8 cellular contexts compared by ENCODE assay signal in the genomic region with DNA sequence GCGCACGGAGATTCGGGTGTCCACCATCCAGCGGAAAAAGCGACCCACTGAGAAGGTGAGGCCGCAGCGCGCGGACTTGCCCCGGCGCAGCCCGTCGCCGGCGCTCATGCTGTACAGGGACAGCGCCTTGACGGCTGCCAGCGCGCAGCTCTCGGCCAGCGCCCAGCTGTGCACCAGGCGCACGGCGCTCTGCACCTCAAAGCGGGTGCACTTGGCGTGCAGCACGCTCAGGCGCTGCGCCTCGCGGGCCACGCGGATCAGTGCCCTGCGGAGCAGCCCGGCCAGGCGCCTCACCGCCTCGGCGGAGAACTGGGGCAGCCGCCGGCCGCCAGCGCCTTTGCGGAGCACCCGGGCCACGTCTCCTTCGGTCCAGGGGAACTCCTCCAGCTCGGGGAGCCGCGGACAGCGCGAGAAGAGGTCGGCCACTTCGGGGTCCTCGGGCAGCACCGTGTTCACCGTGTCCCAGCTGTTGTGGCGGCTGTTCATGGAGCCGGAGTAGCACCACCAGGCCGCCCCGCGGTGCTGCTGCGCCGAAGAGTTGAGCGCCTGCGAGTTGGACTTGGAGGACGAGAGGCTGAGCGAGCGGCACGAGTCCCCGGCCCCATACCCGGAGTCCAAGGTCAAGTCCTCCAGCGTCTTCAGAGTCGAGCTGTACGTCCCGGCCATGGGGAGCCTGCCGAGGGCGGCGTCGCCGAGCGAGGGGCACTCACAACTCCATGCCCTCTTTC. TPM values are rescaled to one million over a fixed set of nuclear protein-coding genes. Genes with fewer than 3 reads are reported as not detected.
A peak's percentile ranks its signal among the peaks of the same experiment; 100 is the strongest.
DNase-seq lines count a peak whose midpoint lies in the region; ATAC-seq and TF ChIP-seq lines count a peak whose summit lies in the region.

No MANE protein-coding gene starts in this region.

- no peaks in the 10 kb centered on the region for H3F3A ChIP-seq in PC-3 (ENCODE audit: low read length, unreplicated experiment)
- no peaks in the 10 kb centered on the region for H3F3A ChIP-seq in neural cell (ENCODE audit: insufficient read depth, low read length, poor library complexity, severe bottlenecking)

- peaks cover 24% of the 10 kb centered on the region for H3K4me1 ChIP-seq in PC-3 (ENCODE audit: insufficient read depth, low read length)
- H3K4me1 ChIP-seq in thyroid gland = peaks cover 15 to 20% of the 10 kb centered on the region in 2 donors

- peak overlapping the region; percentile 74; the same call in 1 of the 2 replicates for H3K4me3 ChIP-seq in GM08714 (ENCODE audit: low read length)
- H3K4me3 ChIP-seq in PC-3 (ENCODE audit: low read length) = peak overlapping the region; percentile 86
- peak overlapping the region; percentile 63 to 70 for H3K4me3 ChIP-seq in foreskin fibroblast (ENCODE audit: low read depth in 1 of 2, low read length in 2 of 2)
- peak overlapping the region; percentile 75 for H3K4me3 ChIP-seq in neural cell (ENCODE audit: low read length)
- H3K4me3 ChIP-seq in thyroid gland (replicated peaks in 1 of 3) = peak overlapping the region; percentile 29 to 35 (median 34)

- ATAC-seq in HG02852 (IDR thresholded peaks at IDR 0.05; ENCODE audit: unreplicated experiment) (peak; percentile 27), PC-3 (peak; percentile 33)

- H3K27me3 ChIP-seq in PC-3 (ENCODE audit: low read length) (no peaks in the 10 kb centered on the region), neural cell (ENCODE audit: insufficient read depth, low read depth, low read length) (peaks cover 21% of the 10 kb centered on the region), thyroid gland (no peaks in the 10 kb centered on the region)

- no peak for TF ChIP-seq RAD21 in neural cell (conservative IDR thresholded peaks at IDR 0.05)

- WGBS in thyroid gland, 2 donors = 0 to 10% methylated on average over 2 of the region's 82 CpGs

- CTCF ChIA-PET in PC-3 (lab: Charles Lee) = interaction anchor here (1.0 to 1.9 kb wide), 3 partner anchors 12 to 183 kb away, joined by 3 to 29 read pairs (median 3); no protein-coding TSS in a partner anchor

- DNase-seq in PC-3 = peak; percentile 52
- peak; percentile 32 for DNase-seq in activated effector memory CD4-positive, alpha-beta T cell treated with Interleukin-2 at 50 U/mL for 16 hours
- DNase-seq in foreskin fibroblast = peak in 1 of 2 donors; percentile 79
- peak; percentile 65 to 68 for DNase-seq in thyroid gland
- no peak for DNase-seq in NAMALWA (ENCODE audit: low spot score)

- no peak; the same call in 1 of the 2 replicates for TF ChIP-seq CTCF in PC-3 (conservative IDR thresholded peaks at IDR 0.05; ENCODE audit: low read depth, low read length)
- no peak for TF ChIP-seq CTCF in foreskin fibroblast (IDR thresholded peaks at IDR 0.05; ENCODE audit: low read depth, low read length)
- no peak for TF ChIP-seq CTCF in neural cell (IDR thresholded peaks at IDR 0.05; ENCODE audit: poor library complexity, severe bottlenecking)
- TF ChIP-seq CTCF in thyroid gland (IDR thresholded peaks at IDR 0.05) = no peak

- H3K79me2 ChIP-seq in PC-3 (ENCODE audit: low read length) = peaks cover 47% of the 10 kb centered on the region
- no peaks in the 10 kb centered on the region for H3K79me2 ChIP-seq in neural cell (replicated peaks; ENCODE audit: insufficient read depth, low read length)

- H2AFZ ChIP-seq in PC-3 (ENCODE audit: low read length) = peak overlapping the region; percentile 38
- no peak overlapping the region for H2AFZ ChIP-seq in neural cell (ENCODE audit: low read depth, low read length)

- no peak for TF ChIP-seq EP300 in neural cell (conservative IDR thresholded peaks at IDR 0.05; ENCODE audit: poor library complexity, severe bottlenecking)

- no peak for TF ChIP-seq POLR2A in thyroid gland (IDR thresholded peaks at IDR 0.05)

- no peak overlapping the region for H3K27ac ChIP-seq in PC-3 (ENCODE audit: low read length)
- H3K27ac ChIP-seq in neural cell (ENCODE audit: low read length) = no peak overlapping the region
- peak overlapping the region in 1 of 3 donors; percentile 27 for H3K27ac ChIP-seq in thyroid gland

- BruUV-seq in PC-3 (replicated peaks; lab: Mats Ljungman, UMichigan) = TSS peak; percentile 49

- H3K9me2 ChIP-seq in PC-3 (replicated peaks; ENCODE audit: low read length) = no peaks in the 10 kb centered on the region
- H3K9me2 ChIP-seq in neural cell (ENCODE audit: insufficient read depth, low read length) = no peaks in the 10 kb centered on the region

- no peaks in the 10 kb centered on the region for H3K36me3 ChIP-seq in PC-3 (ENCODE audit: low read depth, low read length)
- no peaks in the 10 kb centered on the region for H3K36me3 ChIP-seq in neural cell (ENCODE audit: insufficient read depth, low read length)
- H3K36me3 ChIP-seq in thyroid gland = no peaks in the 10 kb centered on the region

- peak overlapping the region; percentile 54 for H3K9ac ChIP-seq in PC-3 (ENCODE audit: low read length)
- peak overlapping the region; percentile 42 for H3K9ac ChIP-seq in neural cell (ENCODE audit: low read length)

- intact Hi-C loops in PC-3 (cut with micrococcal nuclease) (no loop called here), thyroid gland (cut with DNase I) (loop anchor here (2.0 kb wide), 1 partner anchor 180 kb away; no protein-coding TSS in a partner anchor)

- H3K4me2 ChIP-seq in PC-3 (ENCODE audit: low read length) (peak overlapping the region; percentile 96), neural cell (ENCODE audit: low read length) (peak overlapping the region; percentile 81)

- no peaks in the 10 kb centered on the region for H3K9me3 ChIP-seq in PC-3 (ENCODE audit: low read length)
- H3K9me3 ChIP-seq in neural cell (ENCODE audit: low read length) = no peaks in the 10 kb centered on the region
- no peaks in the 10 kb centered on the region for H3K9me3 ChIP-seq in thyroid gland

- POLR2A ChIA-PET in PC-3 (lab: Charles Lee; ENCODE audit: unreplicated experiment) = interaction anchor here (0.6 to 1.5 kb wide), 3 partner anchors 22 to 183 kb away, joined by 5 to 11 read pairs (median 5); no protein-coding TSS in a partner anchor

- H4K20me1 ChIP-seq in PC-3 (ENCODE audit: low read length) = peaks cover 22% of the 10 kb centered on the region; the same call in 1 of the 2 replicates
- H4K20me1 ChIP-seq in neural cell (ENCODE audit: insufficient read depth) = no peaks in the 10 kb centered on the region

TF ChIP-seq in neural cell, 6 proteins besides CTCF, POLR2A, EP300 and RAD21:
- TF ChIP-seq, protein P1, sequence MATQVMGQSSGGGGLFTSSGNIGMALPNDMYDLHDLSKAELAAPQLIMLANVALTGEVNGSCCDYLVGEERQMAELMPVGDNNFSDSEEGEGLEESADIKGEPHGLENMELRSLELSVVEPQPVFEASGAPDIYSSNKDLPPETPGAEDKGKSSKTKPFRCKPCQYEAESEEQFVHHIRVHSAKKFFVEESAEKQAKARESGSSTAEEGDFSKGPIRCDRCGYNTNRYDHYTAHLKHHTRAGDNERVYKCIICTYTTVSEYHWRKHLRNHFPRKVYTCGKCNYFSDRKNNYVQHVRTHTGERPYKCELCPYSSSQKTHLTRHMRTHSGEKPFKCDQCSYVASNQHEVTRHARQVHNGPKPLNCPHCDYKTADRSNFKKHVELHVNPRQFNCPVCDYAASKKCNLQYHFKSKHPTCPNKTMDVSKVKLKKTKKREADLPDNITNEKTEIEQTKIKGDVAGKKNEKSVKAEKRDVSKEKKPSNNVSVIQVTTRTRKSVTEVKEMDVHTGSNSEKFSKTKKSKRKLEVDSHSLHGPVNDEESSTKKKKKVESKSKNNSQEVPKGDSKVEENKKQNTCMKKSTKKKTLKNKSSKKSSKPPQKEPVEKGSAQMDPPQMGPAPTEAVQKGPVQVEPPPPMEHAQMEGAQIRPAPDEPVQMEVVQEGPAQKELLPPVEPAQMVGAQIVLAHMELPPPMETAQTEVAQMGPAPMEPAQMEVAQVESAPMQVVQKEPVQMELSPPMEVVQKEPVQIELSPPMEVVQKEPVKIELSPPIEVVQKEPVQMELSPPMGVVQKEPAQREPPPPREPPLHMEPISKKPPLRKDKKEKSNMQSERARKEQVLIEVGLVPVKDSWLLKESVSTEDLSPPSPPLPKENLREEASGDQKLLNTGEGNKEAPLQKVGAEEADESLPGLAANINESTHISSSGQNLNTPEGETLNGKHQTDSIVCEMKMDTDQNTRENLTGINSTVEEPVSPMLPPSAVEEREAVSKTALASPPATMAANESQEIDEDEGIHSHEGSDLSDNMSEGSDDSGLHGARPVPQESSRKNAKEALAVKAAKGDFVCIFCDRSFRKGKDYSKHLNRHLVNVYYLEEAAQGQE (IDR thresholded peaks at IDR 0.05; ENCODE audit: borderline replicate concordance) = no peak
- TF ChIP-seq MXI1 (conservative IDR thresholded peaks at IDR 0.05; ENCODE audit: poor library complexity, severe bottlenecking) (peak; percentile 31), POLR2AphosphoS5 (IDR thresholded peaks at IDR 0.05) (peak; percentile 23)

RNA-seq across cellular contexts. Expression of a gene that starts 0.7 kb away (rescaled TPM):
- total RNA-seq in PC-3 (2014; rRNA removed) (5.2 and 10.0 TPM in 2 replicates), thyroid gland (1 to 10 TPM; 1.2 to 5.0 (median 3.3) TPM)
- polyA plus RNA-seq in neural cell = 0.58 and 0.68 TPM in 2 replicates
- 1.3 and 1.5 TPM in 2 replicates for polyA minus RNA-seq in neural cell

Comparison
In these comparisons a context has a peak if more than half of its experiments do, and no peak if none do; other contexts are left out.
1. H3K4me3 ChIP-seq: peak in every context shown above with its lines; median percentile 86 in PC-3; 75 in neural cell; 74 in GM08714; 66 in foreskin fibroblast; 34 in thyroid gland.